In the genomic region with DNA sequence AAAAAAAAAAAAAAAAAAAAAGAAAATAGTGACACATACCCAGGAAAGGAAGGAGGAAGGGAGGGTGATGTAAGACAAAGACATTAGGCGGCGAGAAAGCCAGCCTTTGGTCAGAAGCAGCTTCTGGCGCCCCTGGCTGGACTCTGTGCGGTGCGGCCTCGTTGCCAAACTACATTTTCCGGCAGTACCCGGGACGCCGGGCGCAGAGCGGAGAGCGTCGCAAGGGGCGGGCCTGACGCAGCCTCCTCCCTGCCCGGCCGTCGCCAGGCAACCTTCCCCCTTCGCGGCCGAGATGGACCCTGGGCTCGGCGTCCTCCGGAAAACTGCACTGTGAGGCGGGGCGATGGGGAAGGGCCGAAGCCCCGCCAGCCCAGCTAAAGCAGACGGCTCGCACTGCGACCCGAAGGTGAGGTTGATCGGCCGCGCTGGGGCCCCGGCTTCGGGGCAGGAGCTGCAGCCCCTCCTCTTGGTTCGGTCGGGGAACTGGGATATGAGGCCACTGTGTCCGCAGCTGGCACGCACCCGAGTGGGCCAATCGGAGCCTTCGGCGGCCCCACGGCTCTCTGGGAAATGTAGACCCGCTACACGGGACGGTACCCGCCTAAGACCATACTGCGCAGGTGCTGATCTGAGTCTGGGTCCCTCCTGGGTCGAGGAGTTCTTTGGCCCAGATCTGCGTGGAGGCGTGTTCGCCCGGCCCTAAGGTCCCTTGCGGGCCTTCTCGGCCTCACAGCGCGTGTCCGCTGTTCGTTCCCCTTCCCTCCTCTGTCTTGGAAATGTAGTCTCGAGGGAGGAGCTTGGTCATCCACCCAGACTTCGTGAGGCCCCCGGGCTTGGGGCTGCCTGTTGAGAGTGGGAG, we compare ENCODE assay signal across 8 cellular contexts. TPM values are rescaled to one million over a fixed set of nuclear protein-coding genes. Genes with fewer than 3 reads are reported as not detected.
DNase-seq lines count a peak whose midpoint lies in the region; ATAC-seq, FAIRE-seq and TF ChIP-seq lines count a peak whose summit lies in the region.

No MANE protein-coding gene starts in this region.

- H3K27ac ChIP-seq in GM12878 (ENCODE audit: control insufficient read depth, insufficient read depth), result peak overlapping the region; percentile 89
- peak overlapping the region; percentile 74 for H3K27ac ChIP-seq in iPS-18a (ENCODE audit: low read length)
- H3K27ac ChIP-seq in smooth muscle cell (ENCODE audit: low read depth), result peak overlapping the region; percentile 99

- H3K27me3 ChIP-seq in GM12878 (replicated peaks in 1 of 2; ENCODE audit: control insufficient read depth in 2 of 2, insufficient read depth in 2 of 2, low read length in 1 of 2) (no peaks in the 10 kb centered on the region), iPS-18a (ENCODE audit: control insufficient read depth, insufficient read depth, low read length) (no peaks in the 10 kb centered on the region), smooth muscle cell (ENCODE audit: low read depth) (no peaks in the 10 kb centered on the region)

- no peaks in the 10 kb centered on the region for H4K20me1 ChIP-seq in GM12878 (ENCODE audit: control insufficient read depth, insufficient read depth)
- no peaks in the 10 kb centered on the region for H4K20me1 ChIP-seq in smooth muscle cell (ENCODE audit: low read depth)

- 1% methylated on average over 59 of the region's 66 CpGs for WGBS in GM12878 (ENCODE audit: insufficient coverage, insufficient replicate concordance, low lambda C conversion rate, missing lambda C conversion rate)
- WGBS in smooth muscle cell (ENCODE audit: low lambda C conversion rate), result under 1% methylated on average over 66 of the region's 66 CpGs

- RAD21 ChIA-PET in GM12878 (lab: Charles Lee; ENCODE audit: unreplicated experiment), result interaction anchor here (0.6 to 2.9 kb wide), 9 partner anchors 8 to 848 kb away, joined by 3 to 24 read pairs (median 3); a partner anchor contains a TSS

- POLR2A ChIA-PET in GM12878 (lab: Charles Lee), result interaction anchor here (0.7 to 2.9 kb wide), 12 partner anchors 9 to 762 kb away, joined by 3 to 21 read pairs (median 6); a partner anchor contains a TSS

- H2AFZ ChIP-seq in GM12878 (ENCODE audit: control insufficient read depth, low read depth, low read length) (peak overlapping the region; percentile 97), smooth muscle cell (ENCODE audit: low read depth) (peak overlapping the region; percentile 37)

- CTCF ChIA-PET in GM12878 (lab: Yijun Ruan, JAX), result interaction anchor here (1.0 to 2.0 kb wide), 7 partner anchors 11 to 55 kb away, joined by 3 to 23 read pairs (median 4); a partner anchor contains a TSS

- BruUV-seq in GM12878 (replicated peaks; lab: Mats Ljungman, UMichigan), result TSS peak; percentile 84

- FAIRE-seq in GM18507 (lab: Jason Lieb, UNC) (peak; percentile 83), GM12878 (lab: Jason Lieb, UNC) (peak; percentile 84)

- intact Hi-C loops in GM12878 (cut with micrococcal nuclease; ENCODE audit: unreplicated experiment), result no loop called here

- H3K4me1 ChIP-seq in GM12878 (ENCODE audit: control insufficient read depth, insufficient read depth, low read length) (peaks cover 25% of the 10 kb centered on the region), iPS-18a (ENCODE audit: control insufficient read depth, low read depth, low read length) (peaks cover 6% of the 10 kb centered on the region), smooth muscle cell (ENCODE audit: low read depth) (peaks cover 14% of the 10 kb centered on the region)

- no peak for TF ChIP-seq EP300 in GM12878 (IDR thresholded peaks at IDR 0.05; ENCODE audit: borderline replicate concordance in 1 of 2, control insufficient read depth in 1 of 2, low read depth in 2 of 2, low read length in 2 of 2)

- DNase-seq in GM18507 (ENCODE audit: extremely low spot score, insufficient read length, low read depth), result peak; percentile 69
- DNase-seq in SK-MEL-5 (ENCODE audit: low read depth, low spot score), result peak; percentile 89
- peak; percentile 58 for DNase-seq in GM12878 (ENCODE audit: low read depth, low spot score)
- DNase-seq in smooth muscle cell (lab: John Stamatoyannopoulos, UW; ENCODE audit: unreplicated experiment), result no peak
- DNase-seq in amygdala (lab: John Stamatoyannopoulos, UW), result no peak
- no peak for DNase-seq in NCI-H146 treated with DMSO at 0.1 percent for 48 hours (lab: John Stamatoyannopoulos, UW; ENCODE audit: unreplicated experiment)

- peaks cover 10% of the 10 kb centered on the region for H3F3A ChIP-seq in smooth muscle cell (ENCODE audit: low read depth)

- TF ChIP-seq CTCF in GM12878 (IDR thresholded peaks at IDR 0.05 in 2 of 3, conservative IDR thresholded peaks at IDR 0.05 in 1 of 3; ENCODE audit: control insufficient read depth in 2 of 3, extremely low read depth in 1 of 3, insufficient read depth in 1 of 3, low read depth in 3 of 3, low read length in 3 of 3) (peak in 2 of 3 experiments; percentile 27; a peak in 2 of 6 replicates), smooth muscle cell (IDR thresholded peaks at IDR 0.05; ENCODE audit: borderline replicate concordance, insufficient read depth, poor library complexity, severe bottlenecking) (no peak)

- SMC1A ChIA-PET in GM12878 (lab: Charles Lee; ENCODE audit: uncharacterized antibody, unreplicated experiment), result interaction anchor here (1.3 to 3.3 kb wide), 5 partner anchors 18 to 61 kb away, joined by 3 to 15 read pairs (median 7); a partner anchor contains a TSS

- H3K9ac ChIP-seq in GM12878 (ENCODE audit: control insufficient read depth, insufficient read depth, low read length), result peak overlapping the region; percentile 91
- peak overlapping the region; percentile 76 for H3K9ac ChIP-seq in iPS-18a (ENCODE audit: low read length)
- peak overlapping the region; percentile 96 for H3K9ac ChIP-seq in smooth muscle cell (ENCODE audit: low read depth)

- in situ Hi-C loops in SK-MEL-5 (cut with HindIII; ENCODE audit: low pct_unique_long_range_greater_than_20kb, low sequenced_read_pairs), result no loop called here
- in situ Hi-C loops in GM12878 (cut with MboI), result no loop called here

- TF ChIP-seq POLR2A in GM12878 (IDR thresholded peaks at IDR 0.05; ENCODE audit: low read depth, low read length), result peak; percentile 75

- H3K9me3 ChIP-seq in GM12878 (replicated peaks; ENCODE audit: control insufficient read depth, insufficient read depth, low read length), result no peaks in the 10 kb centered on the region
- H3K9me3 ChIP-seq in iPS-18a (ENCODE audit: control insufficient read depth, low read depth, low read length), result no peaks in the 10 kb centered on the region
- no peaks in the 10 kb centered on the region for H3K9me3 ChIP-seq in smooth muscle cell (replicated peaks; ENCODE audit: low read depth)

- peak; percentile 19; the same call in 1 of the 2 replicates for TF ChIP-seq RAD21 in GM12878 (IDR thresholded peaks at IDR 0.05; ENCODE audit: insufficient read depth, low read depth, low read length)

- ATAC-seq in HG02938 (IDR thresholded peaks at IDR 0.05; ENCODE audit: unreplicated experiment) (peak; percentile 38), GM12878 (peak; percentile 78)

- H3K4me2 ChIP-seq in GM12878 (ENCODE audit: control insufficient read depth, insufficient read depth) (peak overlapping the region; percentile 94), smooth muscle cell (peak overlapping the region; percentile 93)

- H3K4me3 ChIP-seq in GM12878 (peak overlapping the region; percentile 99), iPS-18a (ENCODE audit: low read length) (peak overlapping the region; percentile 93), smooth muscle cell (peak overlapping the region; percentile 73)

- H3K36me3 ChIP-seq in GM12878 (ENCODE audit: control insufficient read depth in 2 of 2, insufficient read depth in 2 of 2, low read length in 1 of 2), result peaks cover 0 to 2% of the 10 kb centered on the region in 2 experiments; a peak in 2 of 4 replicates
- H3K36me3 ChIP-seq in iPS-18a (ENCODE audit: control insufficient read depth, low read depth, low read length), result peaks cover 3% of the 10 kb centered on the region
- no peaks in the 10 kb centered on the region for H3K36me3 ChIP-seq in smooth muscle cell (ENCODE audit: low read depth)

- H3K79me2 ChIP-seq in GM12878 (ENCODE audit: control insufficient read depth, insufficient read depth, low read length) (peaks cover 8% of the 10 kb centered on the region), smooth muscle cell (ENCODE audit: low read depth) (peaks cover 23% of the 10 kb centered on the region)

RNA-seq across cellular contexts. Expression of a gene that starts 2.3 kb away (rescaled TPM):
- 5.4 and 5.9 TPM in 2 replicates for total RNA-seq in SK-MEL-5 (2014; rRNA removed; shearing (Covaris generic))
- polyA plus RNA-seq in SK-MEL-5 (2015; cell fraction: cytosol; rRNA removed), result 5.4 and 5.9 TPM in 2 replicates
- polyA plus RNA-seq in SK-MEL-5 (2015; cell fraction: nucleus; rRNA removed), result 145 and 168 TPM in 2 replicates
- total RNA-seq in GM12878 (2013; cell fraction: nucleolus; rRNA removed), result 64.7 and 67.2 TPM in 2 replicates
- total RNA-seq in GM12878 (2014; rRNA removed), result 6.9 and 7.7 TPM in 2 replicates
- 3.3 and 3.6 TPM in 2 replicates for total RNA-seq in GM12878 (2014; rRNA removed; fragmentation: Illumina TruSeq; extraction: Trizol)
- 9.1 and 12.4 TPM in 2 replicates for total RNA-seq in GM12878 (2021)
- polyA plus RNA-seq in GM12878 (2011; ENCODE audit: low read depth), result 5.9 TPM
- polyA plus RNA-seq in GM12878 (2011; rRNA removed), result 7.4 and 9.3 TPM in 2 replicates
- polyA plus RNA-seq in GM12878 (2011; cell fraction: cytosol; rRNA removed), result 8.4 and 16.1 TPM in 2 replicates
- polyA plus RNA-seq in GM12878 (2011; cell fraction: nucleus; rRNA removed), result 104 and 129 TPM in 2 replicates
- polyA plus RNA-seq in GM12878 (2012), result 12.4 and 12.7 TPM in 2 replicates
- 6.0 and 6.8 TPM in 2 replicates for polyA plus RNA-seq in GM12878 (2014; fragmentation: Illumina TruSeq; extraction: Trizol)
- under 1 TPM; 0.38 to 0.64 TPM for polyA plus RNA-seq in GM12878 (2014; fragmentation: Nextera tagmentation; extraction: Ambion mirVana)
- polyA plus RNA-seq in GM12878 (2014; rRNA removed), result 14.7 and 16.6 TPM in 2 replicates
- 1 to 10 TPM; 6.8 to 7.6 TPM for polyA plus RNA-seq in GM12878 (2016; fragmentation: Nextera tagmentation; extraction: Ambion mirVana)
- 7.3 and 13.7 TPM in 2 replicates for polyA minus RNA-seq in GM12878 (2011; rRNA and poly(A)+ RNA removed)
- polyA minus RNA-seq in GM12878 (2011; cell fraction: cytosol; rRNA and poly(A)+ RNA removed), result 4.4 and 5.0 TPM in 2 replicates
- 13.8 and 25.1 TPM in 2 replicates for polyA minus RNA-seq in GM12878 (2011; cell fraction: nucleus; rRNA and poly(A)+ RNA removed)
- 12.2 and 18.7 TPM in 2 replicates for total RNA-seq in smooth muscle cell
- polyA plus RNA-seq in smooth muscle cell, result 10.2 and 18.5 TPM in 2 replicates

RNA-seq across cellular contexts. Expression of a gene that starts 17.0 kb away (rescaled TPM):
- 82.8 and 85.3 TPM in 2 replicates for total RNA-seq in SK-MEL-5 (2014; rRNA removed; shearing (Covaris generic))
- polyA plus RNA-seq in SK-MEL-5 (2015; cell fraction: cytosol; rRNA removed), result 99.9 and 125 TPM in 2 replicates
- polyA plus RNA-seq in SK-MEL-5 (2015; cell fraction: nucleus; rRNA removed), result 35.6 and 108 TPM in 2 replicates
- total RNA-seq in GM12878 (2013; cell fraction: nucleolus; rRNA removed), result 10.2 and 13.8 TPM in 2 replicates
- total RNA-seq in GM12878 (2014; rRNA removed) (68.6 and 95.2 TPM in 2 replicates), GM12878 (2014; rRNA removed; fragmentation: Illumina TruSeq; extraction: Trizol) (61.7 and 66.8 TPM in 2 replicates), GM12878 (2021) (100 and 105 TPM in 2 replicates), smooth muscle cell (30.7 and 45.9 TPM in 2 replicates)
- 73.3 TPM for polyA plus RNA-seq in GM12878 (2011; ENCODE audit: low read depth)
- polyA plus RNA-seq in GM12878 (2011; rRNA removed) (55.6 and 92.7 TPM in 2 replicates), GM12878 (2014; fragmentation: Illumina TruSeq; extraction: Trizol) (105 and 127 TPM in 2 replicates), GM12878 (2014; fragmentation: Nextera tagmentation; extraction: Ambion mirVana) (1 to 10 TPM; 1.4 to 1.7 TPM), GM12878 (2014; rRNA removed) (81.0 and 87.0 TPM in 2 replicates), GM12878 (2016; fragmentation: Nextera tagmentation; extraction: Ambion mirVana) (10 to 100 TPM in 1 of 2 experiments, 1 to 10 TPM in 1; 9.6 to 11.3 TPM), smooth muscle cell (118 and 126 TPM in 2 replicates)
- polyA plus RNA-seq in GM12878 (2011; cell fraction: cytosol; rRNA removed), result 70.2 and 75.4 TPM in 2 replicates
- 82.4 and 83.2 TPM in 2 replicates for polyA plus RNA-seq in GM12878 (2011; cell fraction: nucleus; rRNA removed)
- 67.6 and 88.6 TPM in 2 replicates for polyA plus RNA-seq in GM12878 (2012)
- polyA minus RNA-seq in GM12878 (2011; rRNA and poly(A)+ RNA removed), result 66.9 and 72.9 TPM in 2 replicates
- 25.3 and 33.7 TPM in 2 replicates for polyA minus RNA-seq in GM12878 (2011; cell fraction: cytosol; rRNA and poly(A)+ RNA removed)
- polyA minus RNA-seq in GM12878 (2011; cell fraction: nucleus; rRNA and poly(A)+ RNA removed), result 17.0 and 18.6 TPM in 2 replicates

RNA-seq across cellular contexts. Expression of a gene that starts 20.5 kb away (rescaled TPM):
- total RNA-seq in SK-MEL-5 (2014; rRNA removed; shearing (Covaris generic)), result 82.6 and 89.4 TPM in 2 replicates
- polyA plus RNA-seq in SK-MEL-5 (2015; cell fraction: cytosol; rRNA removed), result 132 and 169 TPM in 2 replicates
- polyA plus RNA-seq in SK-MEL-5 (2015; cell fraction: nucleus; rRNA removed), result 44.7 and 45.9 TPM in 2 replicates
- 14.9 and 17.2 TPM in 2 replicates for total RNA-seq in GM12878 (2013; cell fraction: nucleolus; rRNA removed)
- 89.3 and 92.8 TPM in 2 replicates for total RNA-seq in GM12878 (2014; rRNA removed)
- 89.3 and 95.0 TPM in 2 replicates for total RNA-seq in GM12878 (2014; rRNA removed; fragmentation: Illumina TruSeq; extraction: Trizol)
- 98.5 and 105 TPM in 2 replicates for total RNA-seq in GM12878 (2021)
- polyA plus RNA-seq in GM12878 (2011; ENCODE audit: low read depth), result 83.1 TPM
- polyA plus RNA-seq in GM12878 (2011; rRNA removed), result 92.3 and 102 TPM in 2 replicates
- polyA plus RNA-seq in GM12878 (2011; cell fraction: cytosol; rRNA removed), result 130 and 146 TPM in 2 replicates
- polyA plus RNA-seq in GM12878 (2011; cell fraction: nucleus; rRNA removed), result 107 and 114 TPM in 2 replicates
- 117 and 138 TPM in 2 replicates for polyA plus RNA-seq in GM12878 (2012)
- polyA plus RNA-seq in GM12878 (2014; fragmentation: Illumina TruSeq; extraction: Trizol), result 85.9 and 117 TPM in 2 replicates
- polyA plus RNA-seq in GM12878 (2014; fragmentation: Nextera tagmentation; extraction: Ambion mirVana), result 100 to 1,000 TPM in 1 of 2 experiments, 10 to 100 TPM in 1; 69.5 to 117 TPM
- 168 and 172 TPM in 2 replicates for polyA plus RNA-seq in GM12878 (2014; rRNA removed)
- 100 to 1,000 TPM; 136 to 147 TPM for polyA plus RNA-seq in GM12878 (2016; fragmentation: Nextera tagmentation; extraction: Ambion mirVana)
- polyA minus RNA-seq in GM12878 (2011; rRNA and poly(A)+ RNA removed), result 101 and 130 TPM in 2 replicates
- polyA minus RNA-seq in GM12878 (2011; cell fraction: cytosol; rRNA and poly(A)+ RNA removed), result 36.1 and 36.4 TPM in 2 replicates
- polyA minus RNA-seq in GM12878 (2011; cell fraction: nucleus; rRNA and poly(A)+ RNA removed), result 20.6 and 31.1 TPM in 2 replicates
- total RNA-seq in smooth muscle cell, result 132 and 153 TPM in 2 replicates
- 213 and 228 TPM in 2 replicates for polyA plus RNA-seq in smooth muscle cell

RNA-seq across cellular contexts. Expression of a gene that starts 31.5 kb away (rescaled TPM):
- total RNA-seq in SK-MEL-5 (2014; rRNA removed; shearing (Covaris generic)), result 346 and 425 TPM in 2 replicates
- polyA plus RNA-seq in SK-MEL-5 (2015; cell fraction: cytosol; rRNA removed), result 376 and 392 TPM in 2 replicates
- polyA plus RNA-seq in SK-MEL-5 (2015; cell fraction: nucleus; rRNA removed), result 707 and 730 TPM in 2 replicates
- 166 and 167 TPM in 2 replicates for total RNA-seq in GM12878 (2013; cell fraction: nucleolus; rRNA removed)
- total RNA-seq in GM12878 (2014; rRNA removed) (569 and 650 TPM in 2 replicates), GM12878 (2014; rRNA removed; fragmentation: Illumina TruSeq; extraction: Trizol) (256 and 311 TPM in 2 replicates), GM12878 (2021) (492 and 503 TPM in 2 replicates), smooth muscle cell (144 and 148 TPM in 2 replicates)
- polyA plus RNA-seq in GM12878 (2011; ENCODE audit: low read depth), result 313 TPM
- polyA plus RNA-seq in GM12878 (2011; rRNA removed) (167 and 420 TPM in 2 replicates), GM12878 (2014; fragmentation: Illumina TruSeq; extraction: Trizol) (147 and 280 TPM in 2 replicates), GM12878 (2014; fragmentation: Nextera tagmentation; extraction: Ambion mirVana) (10 to 100 TPM in 1 of 2 experiments, 1 to 10 TPM in 1; 5.0 to 32.5 TPM), GM12878 (2014; rRNA removed) (363 and 502 TPM in 2 replicates), GM12878 (2016; fragmentation: Nextera tagmentation; extraction: Ambion mirVana) (10 to 100 TPM; 82.9 to 91.1 TPM), smooth muscle cell (178 and 193 TPM in 2 replicates)
- polyA plus RNA-seq in GM12878 (2011; cell fraction: cytosol; rRNA removed), result 459 and 854 TPM in 2 replicates
- 1,223 and 1,590 TPM in 2 replicates for polyA plus RNA-seq in GM12878 (2011; cell fraction: nucleus; rRNA removed)
- 410 and 474 TPM in 2 replicates for polyA plus RNA-seq in GM12878 (2012)
- polyA minus RNA-seq in GM12878 (2011; rRNA and poly(A)+ RNA removed), result 1,048 and 1,483 TPM in 2 replicates
- polyA minus RNA-seq in GM12878 (2011; cell fraction: cytosol; rRNA and poly(A)+ RNA removed), result 474 and 545 TPM in 2 replicates
- 282 and 438 TPM in 2 replicates for polyA minus RNA-seq in GM12878 (2011; cell fraction: nucleus; rRNA and poly(A)+ RNA removed)

RNA-seq across cellular contexts. Expression of a gene that starts 55.8 kb away (rescaled TPM):
- 1.9 and 3.3 TPM in 2 replicates for total RNA-seq in SK-MEL-5 (2014; rRNA removed; shearing (Covaris generic))
- 9.3 and 12.6 TPM in 2 replicates for polyA plus RNA-seq in SK-MEL-5 (2015; cell fraction: cytosol; rRNA removed)
- 6.0 and 8.2 TPM in 2 replicates for polyA plus RNA-seq in SK-MEL-5 (2015; cell fraction: nucleus; rRNA removed)
- 15.6 and 15.7 TPM in 2 replicates for total RNA-seq in GM12878 (2013; cell fraction: nucleolus; rRNA removed)
- total RNA-seq in GM12878 (2014; rRNA removed), result 4.5 and 6.1 TPM in 2 replicates
- total RNA-seq in GM12878 (2014; rRNA removed; fragmentation: Illumina TruSeq; extraction: Trizol), result 1.2 and 1.7 TPM in 2 replicates
- 12.7 and 17.2 TPM in 2 replicates for total RNA-seq in GM12878 (2021)
- 1.9 TPM for polyA plus RNA-seq in GM12878 (2011; ENCODE audit: low read depth)
- polyA plus RNA-seq in GM12878 (2011; rRNA removed), result 0.72 and 2.4 TPM in 2 replicates
- 4.0 and 5.1 TPM in 2 replicates for polyA plus RNA-seq in GM12878 (2011; cell fraction: cytosol; rRNA removed)
- 8.5 and 13.4 TPM in 2 replicates for polyA plus RNA-seq in GM12878 (2011; cell fraction: nucleus; rRNA removed)
- 10.1 TPM in 2 replicates for polyA plus RNA-seq in GM12878 (2012)
- 0.13 and 1.2 TPM in 2 replicates for polyA plus RNA-seq in GM12878 (2014; fragmentation: Illumina TruSeq; extraction: Trizol)
- polyA plus RNA-seq in GM12878 (2014; fragmentation: Nextera tagmentation; extraction: Ambion mirVana), result under 1 TPM; 0.29 to 0.33 TPM
- polyA plus RNA-seq in GM12878 (2014; rRNA removed), result 7.7 and 8.0 TPM in 2 replicates
- 10 to 100 TPM; 13.9 to 14.3 TPM for polyA plus RNA-seq in GM12878 (2016; fragmentation: Nextera tagmentation; extraction: Ambion mirVana)
- 1.8 and 5.1 TPM in 2 replicates for polyA minus RNA-seq in GM12878 (2011; rRNA and poly(A)+ RNA removed)
- polyA minus RNA-seq in GM12878 (2011; cell fraction: cytosol; rRNA and poly(A)+ RNA removed), result 3.8 and 4.0 TPM in 2 replicates
- 7.6 and 15.4 TPM in 2 replicates for polyA minus RNA-seq in GM12878 (2011; cell fraction: nucleus; rRNA and poly(A)+ RNA removed)
- total RNA-seq in smooth muscle cell, result 5.1 and 8.7 TPM in 2 replicates
- 23.7 and 25.1 TPM in 2 replicates for polyA plus RNA-seq in smooth muscle cell

Comparison
In these comparisons a context has a peak if more than half of its experiments do, and no peak if none do; other contexts are left out.
1. DNase-seq: peak in GM18507 (single experiment), SK-MEL-5 (single experiment) and GM12878 (single experiment); none in smooth muscle cell (single experiment), amygdala (0 of 56) and NCI-H146 treated with DMSO at 0.1 percent for 48 hours (single experiment).
2. Peak in every context shown above with its lines, with median percentiles within 50 percentile points of each other: H3K27ac ChIP-seq, H3K4me3 ChIP-seq and H3K9ac ChIP-seq.